ENCODE assay signal across 8 cellular contexts in the genomic region with DNA sequence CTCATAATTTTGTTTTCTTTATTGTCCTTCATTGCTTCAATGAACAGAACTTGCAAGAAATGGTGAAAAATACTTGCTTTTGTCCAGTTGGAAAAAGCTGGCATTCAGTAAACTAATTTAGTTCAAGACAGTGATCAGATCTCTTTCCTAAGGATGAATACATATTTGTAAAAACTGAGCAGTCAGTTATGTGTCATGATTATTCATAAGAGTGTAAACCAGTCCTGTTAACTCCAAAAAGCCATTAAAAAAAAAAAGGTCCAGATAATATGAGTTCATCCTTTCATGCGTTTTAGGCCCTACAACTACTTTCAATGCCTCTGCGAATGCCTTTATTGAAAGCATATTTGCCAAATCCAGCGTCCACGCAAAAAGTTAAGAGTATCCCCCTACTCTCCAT. TPM values are rescaled to one million over a fixed set of nuclear protein-coding genes. Genes with fewer than 3 reads are reported as not detected.
DNase-seq lines count a peak whose midpoint lies in the region; ATAC-seq and TF ChIP-seq lines count a peak whose summit lies in the region.

No MANE protein-coding gene starts in this region.

- H3K9ac ChIP-seq in liver (ENCODE audit: low read depth in 1 of 2, low read length in 2 of 2), result peak overlapping the region; percentile 82 to 94

- no peaks in the 10 kb centered on the region for H3K9me3 ChIP-seq in liver (ENCODE audit: control insufficient read depth in 4 of 4, low read length in 3 of 4)
- H3K9me3 ChIP-seq in uterus, result no peaks in the 10 kb centered on the region

- no peaks in the 10 kb centered on the region for H3K27me3 ChIP-seq in liver (ENCODE audit: control insufficient read depth in 4 of 4, insufficient read depth in 4 of 4, low read length in 3 of 4)
- H3K27me3 ChIP-seq in uterus, result no peaks in the 10 kb centered on the region

- WGBS in liver, result 2% methylated on average over 4 of the region's 4 CpGs

- no peak for ATAC-seq in HG02981 (IDR thresholded peaks at IDR 0.05; ENCODE audit: unreplicated experiment)

- H3K36me3 ChIP-seq in liver (ENCODE audit: control insufficient read depth in 4 of 4, insufficient read depth in 3 of 4, low read depth in 1 of 4, low read length in 3 of 4) (peaks cover 2 to 27% (median 15%) of the 10 kb centered on the region in 4 donors), uterus (no peaks in the 10 kb centered on the region)

- DNase-seq in HFF-Myc (ENCODE audit: extremely low read depth, low read depth) (no peak), amniotic epithelial cell (ENCODE audit: low read depth) (peak; percentile 31), uterus (no peak), NCI-H345 (lab: John Stamatoyannopoulos, UW) (no peak)
- no peak for DNase-seq in stimulated activated CD8-positive, alpha-beta memory T cell treated with anti-CD3 and anti-CD28 coated beads, Interleukin-4, amount 100 ng/mL, for 48 hours

- intact Hi-C loops in uterus (cut with DNase I; ENCODE audit: low total_unique reads), result no loop called here

- H3K4me1 ChIP-seq in liver (ENCODE audit: control insufficient read depth in 4 of 4, insufficient read depth in 4 of 4, low read length in 3 of 4), result peaks cover 15 to 26% (median 19%) of the 10 kb centered on the region in 4 donors
- H3K4me1 ChIP-seq in uterus, result peaks cover 0 to 5% of the 10 kb centered on the region in 2 donors

- no peak for TF ChIP-seq POLR2A in uterus (IDR thresholded peaks at IDR 0.05)

- H3K4me3 ChIP-seq in HFF-Myc (replicated peaks; ENCODE audit: low read depth, low read length) (peak overlapping the region; percentile 79), liver (ENCODE audit: low read depth in 1 of 3, low read length in 3 of 3) (peak overlapping the region; percentile 93 to 99 (median 98)), uterus (peak overlapping the region; percentile 86 to 96)

- TF ChIP-seq RAD21 in liver (IDR thresholded peaks at IDR 0.05), result no peak

- H3K27ac ChIP-seq in 22Rv1 (peak overlapping the region; percentile 91), liver (ENCODE audit: low read depth in 1 of 2, low read length in 2 of 2) (peak overlapping the region; percentile 81 to 95), uterus (peak overlapping the region; percentile 76 to 81)

- TF ChIP-seq CTCF in 22Rv1 (IDR thresholded peaks at IDR 0.05) (no peak), HFF-Myc (IDR thresholded peaks at IDR 0.05; ENCODE audit: low read depth, low read length, missing control alignments) (no peak), liver (IDR thresholded peaks at IDR 0.05; ENCODE audit: low read depth, low read length, missing input control) (no peak), uterus (IDR thresholded peaks at IDR 0.05) (no peak)

TF ChIP-seq in liver, 16 proteins besides CTCF, POLR2A, EP300 and RAD21:
- TF ChIP-seq SP1 (IDR thresholded peaks at IDR 0.05) (no peak), FOXA2 (IDR thresholded peaks at IDR 0.05) (no peak), EGR1 (IDR thresholded peaks at IDR 0.05; ENCODE audit: low read depth in 2 of 2) (no peak)
- TF ChIP-seq, protein P1, sequence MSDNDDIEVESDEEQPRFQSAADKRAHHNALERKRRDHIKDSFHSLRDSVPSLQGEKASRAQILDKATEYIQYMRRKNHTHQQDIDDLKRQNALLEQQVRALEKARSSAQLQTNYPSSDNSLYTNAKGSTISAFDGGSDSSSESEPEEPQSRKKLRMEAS (IDR thresholded peaks at IDR 0.05), result no peak

RNA-seq across cellular contexts. Expression of gene PGM3, which starts 0.6 kb away (rescaled TPM):
- 10 to 100 TPM; 21.8 to 61.1 TPM for total RNA-seq in liver
- 10 to 100 TPM; 14.7 to 30.3 TPM for polyA plus RNA-seq in liver
- 100 to 1,000 TPM in 1 of 4 donors, 10 to 100 TPM in 3; 11.8 to 185 (median 60.9) TPM for total RNA-seq in uterus

RNA-seq across cellular contexts. Expression of gene RWDD2A, which starts 0.7 kb away (rescaled TPM):
- total RNA-seq in liver, result 1 to 10 TPM; 1.9 to 5.5 TPM
- 1 to 10 TPM; 1.9 to 2.8 TPM for polyA plus RNA-seq in liver
- 1 to 10 TPM; 2.1 to 6.4 (median 4.2) TPM for total RNA-seq in uterus
